Comparison of ENCODE assay signal across 1 cellular context in genomic region chr5:152404494-152404893, GRCh38.
TF ChIP-seq lines count a peak whose summit lies in the region.

No MANE protein-coding gene starts in this region.

TF ChIP-seq in GM23338, 12 proteins besides CTCF, POLR2A, EP300 and RAD21 (continued from another document):
- TF ChIP-seq ZNF462 (CRISPR knock-in tag; IDR thresholded peaks at IDR 0.05) (no peak), JUNB (IDR thresholded peaks at IDR 0.05; ENCODE audit: unreplicated experiment) (no peak), REST (IDR thresholded peaks at IDR 0.05; ENCODE audit: unreplicated experiment) (no peak), POLR2AphosphoS5 (IDR thresholded peaks at IDR 0.05; ENCODE audit: low read depth) (no peak), ETS1 (IDR thresholded peaks at IDR 0.05) (no peak)
